In the genomic region with DNA sequence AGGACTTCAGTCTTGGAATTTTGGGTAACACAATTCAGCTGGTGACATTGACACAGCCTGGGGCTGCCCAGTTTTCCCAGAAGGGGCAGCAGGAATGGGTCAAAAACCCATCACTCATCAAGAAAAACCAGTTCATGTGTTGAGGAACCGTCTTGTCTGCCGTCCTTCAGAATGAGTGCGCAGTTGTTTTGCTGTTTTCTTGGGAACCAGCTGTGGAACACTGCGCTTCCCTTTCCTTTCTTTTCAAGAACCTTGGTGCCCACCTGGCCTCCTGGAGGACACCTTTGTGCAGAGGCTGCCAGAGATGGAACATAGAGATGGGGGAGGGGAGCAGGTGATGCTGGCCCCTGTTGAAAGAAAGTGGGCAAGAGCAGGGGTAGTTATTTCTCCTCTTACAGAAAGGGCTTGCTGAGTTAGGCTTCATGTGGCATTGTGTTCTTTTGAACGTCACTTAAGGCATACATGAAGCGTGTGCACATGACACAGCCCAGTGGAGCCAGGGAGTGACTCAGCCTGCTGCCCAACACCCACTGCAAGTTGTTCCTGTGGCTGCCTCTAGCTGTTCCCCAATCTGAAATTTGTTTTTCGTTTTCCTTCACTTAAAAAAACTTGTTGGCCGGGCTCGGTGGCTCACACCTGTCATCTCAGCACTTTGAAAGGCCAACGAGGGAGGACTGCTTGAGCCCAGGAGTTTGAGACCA, we compare ENCODE assay signal across 8 cellular contexts.
DNase-seq lines count a peak whose midpoint lies in the region; ATAC-seq and TF ChIP-seq lines count a peak whose summit lies in the region.

No MANE protein-coding gene starts in this region.

- H3K9me3 ChIP-seq in skeletal muscle satellite cell (replicated peaks; ENCODE audit: low read length): no peaks in the 10 kb centered on the region

- no peaks in the 10 kb centered on the region for H3K27me3 ChIP-seq in skeletal muscle satellite cell (ENCODE audit: control insufficient read depth, insufficient read depth, low read length)

- H3K9me3 Mint-ChIP-seq in Calu3 (ENCODE audit: low read depth, unreplicated experiment): no peaks in the 10 kb centered on the region

- peak overlapping the region; percentile 50 for H3K27ac Mint-ChIP-seq in Calu3 (ENCODE audit: unreplicated experiment)

- peak overlapping the region; percentile 58 for H3K4me2 ChIP-seq in skeletal muscle satellite cell (ENCODE audit: low read length)

- peaks cover 33% of the 10 kb centered on the region for H3K4me1 ChIP-seq in skeletal muscle satellite cell (ENCODE audit: control insufficient read depth, insufficient read depth, low read length)

- CTCF ChIA-PET in Calu3 (lab: Charles Lee): interaction anchor here (0.5 to 1.6 kb wide), 5 partner anchors 15 to 158 kb away, joined by 3 to 6 read pairs (median 5); no protein-coding TSS in a partner anchor

- H3K4me3 ChIP-seq in skeletal muscle satellite cell (ENCODE audit: low read length): peak overlapping the region; percentile 19

- no peaks in the 10 kb centered on the region for H3K36me3 ChIP-seq in skeletal muscle satellite cell (ENCODE audit: insufficient read depth, low read length)

- peak; percentile 51 for ATAC-seq in GM19468 (IDR thresholded peaks at IDR 0.05; ENCODE audit: extremely low read depth, unreplicated experiment)
- peak; percentile 86 for ATAC-seq in HG03469 (IDR thresholded peaks at IDR 0.05; ENCODE audit: unreplicated experiment)
- peak; percentile 80 for ATAC-seq in SK-N-SH treated with all-trans-retinoic acid at 6 μM for 48 hours
- ATAC-seq in Right ventricle myocardium inferior: peak; percentile 71

- DNase-seq in Calu3: peak; percentile 85
- DNase-seq in Right ventricle myocardium inferior (ENCODE audit: missing footprints): peak; percentile 83
- DNase-seq in SW 1271 (lab: John Stamatoyannopoulos, UW): no peak
- no peak for DNase-seq in NCI-H2196 treated with DMSO at 0.1 percent for 48 hours (lab: John Stamatoyannopoulos, UW; ENCODE audit: unreplicated experiment)

- H3K36me3 Mint-ChIP-seq in Calu3 (ENCODE audit: insufficient read depth, unreplicated experiment): peaks cover 5% of the 10 kb centered on the region

- no peaks in the 10 kb centered on the region for H3K27me3 Mint-ChIP-seq in Calu3 (ENCODE audit: unreplicated experiment)

- H3K4me1 Mint-ChIP-seq in Calu3 (ENCODE audit: low read depth, unreplicated experiment): peaks cover 37% of the 10 kb centered on the region

- TF ChIP-seq CTCF in Calu3 (IDR thresholded peaks at IDR 0.05; ENCODE audit: unreplicated experiment): no peak

- H3K4me3 Mint-ChIP-seq in Calu3 (ENCODE audit: low read depth, unreplicated experiment): no peak overlapping the region

- BruUV-seq in Calu3 (replicated peaks; lab: Mats Ljungman, UMichigan): no TSS peak

- intact Hi-C loops in Calu3 (cut with micrococcal nuclease; ENCODE audit: unreplicated experiment) (loop anchor here (5.0 to 10.0 kb wide), 2 partner anchors 118 to 195 kb away; no protein-coding TSS in a partner anchor), Right ventricle myocardium inferior (cut with DNase I) (no loop called here)

- peak overlapping the region; percentile 66 for H3K9ac ChIP-seq in skeletal muscle satellite cell (ENCODE audit: low read depth, low read length)

TF ChIP-seq in SK-N-SH treated with all-trans-retinoic acid at 6 μM for 48 hours, 23 proteins besides CTCF, POLR2A, EP300 and RAD21:
- TF ChIP-seq CSDC2 (CRISPR knock-in tag; IDR thresholded peaks at IDR 0.05) (no peak), OSR1 (CRISPR knock-in tag; IDR thresholded peaks at IDR 0.05) (peak; percentile 52; the same call in 1 of the 2 replicates)

Comparison
In these comparisons a context has a peak if more than half of its experiments do, and no peak if none do; other contexts are left out.
1. DNase-seq: peak in Calu3 (single experiment) and Right ventricle myocardium inferior (single experiment); none in SW 1271 (0 of 2) and NCI-H2196 treated with DMSO at 0.1 percent for 48 hours (single experiment).
2. Peak in every context shown above with its lines, with median percentiles within 50 percentile points of each other: ATAC-seq.